In the genomic region with DNA sequence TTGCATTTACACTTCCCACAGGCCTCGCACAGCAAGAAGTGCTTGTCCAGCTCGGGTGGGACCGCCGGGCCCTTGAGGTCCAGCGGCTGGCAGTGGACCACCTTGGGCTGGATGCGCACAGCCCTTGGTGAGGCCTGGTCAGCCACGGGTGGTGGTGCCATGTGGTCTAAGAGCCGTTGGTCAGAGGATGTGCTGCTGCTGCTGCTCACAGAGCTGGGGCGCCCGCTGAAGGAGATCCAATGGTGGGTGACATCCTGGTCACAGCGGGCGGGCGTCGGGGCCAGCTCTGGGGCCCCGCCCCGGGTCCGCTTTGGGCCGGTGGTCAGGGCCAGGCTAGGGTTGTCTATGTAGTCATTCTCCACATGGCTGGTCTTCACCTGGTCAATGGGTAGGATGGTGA, we compare ENCODE assay signal across 21 cellular contexts. TPM values are rescaled to one million over a fixed set of nuclear protein-coding genes. Genes with fewer than 3 reads are reported as not detected.
"Had no signal": no experiment of that assay in that cellular context is flagged by ENCODE, and none has a peak within 500 bp of the region (broad histone marks: within the 10 kb centered on the region; RNA-seq: fewer than 3 reads in every experiment).

No MANE protein-coding gene starts in this region.

- H3K9me3 ChIP-seq: gastrocnemius medialis, prostate gland, testis had no signal

- H3K27me3 ChIP-seq: testis had no signal

- DNase-seq: activated B cell treated with CpG ODN at 0.5 μM for 24 hours; activated CD4-positive, alpha-beta T cell treated with anti-CD3 and anti-CD28 coated beads, Interleukin-2, amount 10 ng/mL, durations not matched to agents 24 days and 14 days; activated CD8-positive, alpha-beta memory T cell treated with anti-CD3 and anti-CD28 coated beads, Interleukin-2, amount 50 U/mL, for 4 hours; activated CD8-positive, alpha-beta T cell treated with anti-CD3 and anti-CD28 coated beads, Interleukin-2, amount 10 ng/mL, durations not matched to agents 7 days and 5 days; activated gamma-delta T cell; activated T-cell treated with anti-CD3 and anti-CD28 coated beads, Interleukin-2, amount 50 U/mL, for 72 hours; amniotic stem cell; effector memory CD4-positive, alpha-beta T cell; gastrocnemius medialis; small intestine; stimulated activated CD4-positive, alpha-beta T cell treated with anti-CD3 and anti-CD28 coated beads, Interleukin-4, amount 100 ng/mL, for 4 hours; stimulated activated CD8-positive, alpha-beta memory T cell treated with anti-CD3 and anti-CD28 coated beads, Interleukin-4, amount 100 ng/mL, for 48 hours; T-helper 2 cell; testis had no signal

- H3K27ac ChIP-seq: gastrocnemius medialis, prostate gland, testis had no signal

- H3K9me3 Mint-ChIP-seq: activated B cell treated with CpG ODN at 0.5 μM for 24 hours; activated CD4-positive, alpha-beta T cell treated with anti-CD3 and anti-CD28 coated beads, Interleukin-2, amount 10 ng/mL, durations not matched to agents 24 days and 14 days; activated T-cell treated with anti-CD3 and anti-CD28 coated beads, Interleukin-2, amount 50 U/mL, for 72 hours; central memory CD8-positive, alpha-beta T cell; dendritic cell treated with granulocyte-macrophage colony-stimulating factor and Interleukin-4, amounts not matched to agents 40 ng/mL and 50 ng/mL, for 4 days; nephron; stimulated activated naive CD8-positive, alpha-beta T cell treated with anti-CD3 and anti-CD28 coated beads, Interleukin-15, Interleukin-2, amounts not matched to agents 100 ng/mL and 50 ng/mL, for 24 hours had no signal

- H3K36me3 Mint-ChIP-seq: activated naive CD8-positive, alpha-beta T cell had no signal

- H3K4me3 ChIP-seq: gastrocnemius medialis, prostate gland, testis had no signal

- H3K4me3 Mint-ChIP-seq: activated B cell treated with CpG ODN at 0.5 μM for 24 hours; activated CD4-positive, alpha-beta T cell treated with anti-CD3 and anti-CD28 coated beads, Interleukin-2, amount 10 ng/mL, durations not matched to agents 24 days and 14 days; activated CD8-positive, alpha-beta T cell treated with anti-CD3 and anti-CD28 coated beads, Interleukin-2, amount 10 ng/mL, durations not matched to agents 7 days and 5 days; activated naive CD8-positive, alpha-beta T cell; activated T-cell treated with anti-CD3 and anti-CD28 coated beads, Interleukin-2, amount 50 U/mL, for 72 hours; brain; central memory CD8-positive, alpha-beta T cell; dendritic cell treated with granulocyte-macrophage colony-stimulating factor and Interleukin-4, amounts not matched to agents 40 ng/mL and 50 ng/mL, for 4 days; nephron; stimulated activated naive CD8-positive, alpha-beta T cell treated with anti-CD3 and anti-CD28 coated beads, Interleukin-15, Interleukin-2, amounts not matched to agents 100 ng/mL and 50 ng/mL, for 24 hours had no signal

- H3K27me3 Mint-ChIP-seq: activated CD4-positive, alpha-beta T cell treated with anti-CD3 and anti-CD28 coated beads, Interleukin-2, amount 10 ng/mL, durations not matched to agents 24 days and 14 days had no signal

- H3K4me1 Mint-ChIP-seq: central memory CD8-positive, alpha-beta T cell had no signal

- ATAC-seq: activated CD8-positive, alpha-beta T cell treated with anti-CD3 and anti-CD28 coated beads, Interleukin-2, amount 10 ng/mL, durations not matched to agents 7 days and 5 days; activated T-cell treated with anti-CD3 and anti-CD28 coated beads, Interleukin-2, amount 50 U/mL, for 72 hours; gastrocnemius medialis had no signal

- H3K4me1 ChIP-seq: prostate gland, testis had no signal

- H3K36me3 ChIP-seq: gastrocnemius medialis, prostate gland had no signal

- H3K27ac Mint-ChIP-seq: activated B cell treated with CpG ODN at 0.5 μM for 24 hours; activated CD4-positive, alpha-beta T cell treated with anti-CD3 and anti-CD28 coated beads, Interleukin-2, amount 10 ng/mL, durations not matched to agents 24 days and 14 days; activated CD8-positive, alpha-beta T cell treated with anti-CD3 and anti-CD28 coated beads, Interleukin-2, amount 10 ng/mL, durations not matched to agents 7 days and 5 days; activated naive CD8-positive, alpha-beta T cell; activated T-cell treated with anti-CD3 and anti-CD28 coated beads, Interleukin-2, amount 50 U/mL, for 72 hours; dendritic cell treated with granulocyte-macrophage colony-stimulating factor and Interleukin-4, amounts not matched to agents 40 ng/mL and 50 ng/mL, for 4 days; stimulated activated naive CD8-positive, alpha-beta T cell treated with anti-CD3 and anti-CD28 coated beads, Interleukin-15, Interleukin-2, amounts not matched to agents 100 ng/mL and 50 ng/mL, for 24 hours had no signal

RNA-seq across cellular contexts. Expression of a gene that starts 10.2 kb away (rescaled TPM):
- total RNA-seq: activated B cell treated with CpG ODN at 0.5 μM for 24 hours had no signal
